In the genomic region with DNA sequence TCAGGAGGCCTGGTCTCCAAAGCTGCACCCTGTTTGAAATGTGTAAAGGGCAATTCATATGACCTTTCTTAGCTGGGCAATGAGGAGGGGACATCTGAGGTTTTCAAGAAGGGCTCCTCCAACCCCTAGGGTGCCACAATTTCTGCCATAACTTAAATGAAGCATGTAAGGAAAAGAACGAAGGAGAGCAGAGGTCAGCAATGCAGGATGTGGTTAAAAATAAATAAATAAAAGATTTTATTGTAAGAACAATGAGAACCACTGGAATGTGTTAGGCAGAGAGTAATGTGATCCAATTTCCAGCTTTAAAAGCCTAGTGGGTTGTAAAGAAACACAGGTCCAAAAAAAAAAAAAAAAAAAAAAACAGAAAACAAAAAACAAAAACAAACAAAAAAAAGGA, we compare ENCODE assay signal across 14 cellular contexts.
DNase-seq lines count a peak whose midpoint lies in the region; ATAC-seq, FAIRE-seq and TF ChIP-seq lines count a peak whose summit lies in the region.
"Had no signal": no experiment of that assay in that cellular context is flagged by ENCODE, and none has a peak within 500 bp of the region (broad histone marks: within the 10 kb centered on the region; RNA-seq: fewer than 3 reads in every experiment).

No MANE protein-coding gene starts in this region.

- dilution Hi-C loops in keratinocyte (cut with MboI; ENCODE audit: extremely low pct_ligation_motif_present, low sequenced_read_pairs) = no loop called here

- H3K27me3 ChIP-seq in brain microvascular endothelial cell (replicated peaks) (no peaks in the 10 kb centered on the region), keratinocyte (ENCODE audit: control insufficient read depth, extremely low read depth, insufficient read depth, low read length) (no peaks in the 10 kb centered on the region), aorta (ENCODE audit: control insufficient read depth in 1 of 2, insufficient read depth in 2 of 2, low read length in 1 of 2) (no peaks in the 10 kb centered on the region)
- H3K27me3 ChIP-seq: BE2C had no signal

- intact Hi-C loops in aorta (cut with DNase I) = no loop called here

- H3K9ac ChIP-seq in keratinocyte (ENCODE audit: control insufficient read depth, extremely low read depth, insufficient read depth, low read length) = no peak overlapping the region

- peaks cover 25% of the 10 kb centered on the region for H3K4me1 ChIP-seq in keratinocyte (ENCODE audit: control insufficient read depth, extremely low read depth, insufficient read depth, low read length)
- no peaks in the 10 kb centered on the region for H3K4me1 ChIP-seq in aorta (ENCODE audit: control insufficient read depth in 1 of 2, insufficient read depth in 2 of 2, low read length in 2 of 2)
- H3K4me1 ChIP-seq: BE2C had no signal

- no peaks in the 10 kb centered on the region for H3K36me3 ChIP-seq in brain microvascular endothelial cell (replicated peaks)
- H3K36me3 ChIP-seq in keratinocyte (ENCODE audit: control insufficient read depth in 2 of 2, extremely low read depth in 1 of 2, insufficient read depth in 2 of 2, low read length in 2 of 2) = no peaks in the 10 kb centered on the region
- H3K36me3 ChIP-seq in aorta (ENCODE audit: control insufficient read depth in 1 of 2, insufficient read depth in 2 of 2, low read length in 1 of 2) = no peaks in the 10 kb centered on the region
- H3K36me3 ChIP-seq: BE2C had no signal

- WGBS in aorta, 2 donors = 42 to 46% methylated on average over 1 of the region's 1 CpG

- no peaks in the 10 kb centered on the region for H4K20me1 ChIP-seq in keratinocyte (ENCODE audit: control insufficient read depth, extremely low read depth, insufficient read depth, low read length)

- H3K4me3 ChIP-seq in brain microvascular endothelial cell (ENCODE audit: low read depth, low read length) (no peak overlapping the region), keratinocyte (ENCODE audit: control insufficient read depth in 2 of 3, extremely low read depth in 1 of 3, insufficient read depth in 2 of 3, low read depth in 1 of 3, low read length in 3 of 3) (no peak overlapping the region), aorta (ENCODE audit: low read length in 2 of 2) (no peak overlapping the region)

- no peak for ATAC-seq in aorta (ENCODE audit: low FRiP score)

- H3K9me1 ChIP-seq in keratinocyte (ENCODE audit: control insufficient read depth, extremely low read depth, insufficient read depth, low read length) = no peaks in the 10 kb centered on the region

- peak; percentile 29 for FAIRE-seq in keratinocyte (lab: Jason Lieb, UNC)
- FAIRE-seq: kidney had no signal

- TF ChIP-seq CTCF in brain microvascular endothelial cell (IDR thresholded peaks at IDR 0.05; ENCODE audit: low read depth, low read length, missing control alignments) (no peak), keratinocyte (optimal IDR thresholded peaks at IDR 0.05 in 1 of 3, IDR thresholded peaks at IDR 0.05 in 1 of 3, conservative IDR thresholded peaks at IDR 0.05 in 1 of 3; ENCODE audit: extremely low read depth in 1 of 3, insufficient read depth in 2 of 3, low read length in 3 of 3) (no peak)

- H3K4me2 ChIP-seq in keratinocyte (ENCODE audit: control insufficient read depth, extremely low read depth, insufficient read depth, low read depth, low read length) = peak overlapping the region; percentile 89

- DNase-seq in AG08396 (ENCODE audit: low spot score) (peak; percentile 45), brain microvascular endothelial cell (peak; percentile 57), keratinocyte (ENCODE audit: low read depth, low spot score) (no peak), aorta (no peak), NCI-H446 (lab: John Stamatoyannopoulos, UW) (no peak), GM19238 (ENCODE audit: insufficient read length, low spot score) (no peak), SIG-M5 treated with dmso at 0.1 percent for 504 hours (lab: John Stamatoyannopoulos, UW; ENCODE audit: unreplicated experiment) (no peak)
- DNase-seq: BE2C; kidney; NCI-H1105 treated with DMSO at 0.1 percent for 48 hours; NCI-H69; occipital lobe; stimulated activated CD4-positive, alpha-beta T cell treated with anti-CD3 and anti-CD28 coated beads, Interleukin-4, amount 100 ng/mL, for 4 hours had no signal

- H3K79me2 ChIP-seq in keratinocyte (ENCODE audit: control insufficient read depth, insufficient read depth, low read length) = no peaks in the 10 kb centered on the region

- H3K27ac ChIP-seq in brain microvascular endothelial cell (no peak overlapping the region), keratinocyte (ENCODE audit: control insufficient read depth, insufficient read depth, low read length) (peak overlapping the region; percentile 80), aorta (ENCODE audit: low read depth in 1 of 2, low read length in 2 of 2) (no peak overlapping the region)

- peak; percentile 78; the same call in 1 of the 2 replicates for TF ChIP-seq EP300 in Ishikawa (IDR thresholded peaks at IDR 0.05; ENCODE audit: borderline replicate concordance)

- in situ Hi-C loops in brain microvascular endothelial cell (cut with HindIII; ENCODE audit: low pct_ligation_motif_present, low sequenced_read_pairs) = no loop called here

- no peak overlapping the region for H2AFZ ChIP-seq in keratinocyte (ENCODE audit: control insufficient read depth, low read length)

- H3K9me3 ChIP-seq in keratinocyte (ENCODE audit: control insufficient read depth, low read depth, low read length) = no peaks in the 10 kb centered on the region
- H3K9me3 ChIP-seq in aorta (ENCODE audit: control insufficient read depth, low read length) = no peaks in the 10 kb centered on the region
- H3K9me3 ChIP-seq: BE2C had no signal

- TF ChIP-seq RAD21 in Ishikawa (IDR thresholded peaks at IDR 0.05; ENCODE audit: low read depth) = no peak

TF ChIP-seq in Ishikawa, 13 proteins besides CTCF, POLR2A, EP300 and RAD21:
- TF ChIP-seq FOXM1 (IDR thresholded peaks at IDR 0.05; ENCODE audit: borderline replicate concordance, low read depth) = peak; percentile 78; the same call in 1 of the 2 replicates
- TF ChIP-seq TEAD4 (IDR thresholded peaks at IDR 0.05) = peak; percentile 80
- peak; percentile 49; the same call in 1 of the 2 replicates for TF ChIP-seq NFIC (IDR thresholded peaks at IDR 0.05)
- no peak for TF ChIP-seq EGR1 (IDR thresholded peaks at IDR 0.05)
- TF ChIP-seq, protein P1, sequence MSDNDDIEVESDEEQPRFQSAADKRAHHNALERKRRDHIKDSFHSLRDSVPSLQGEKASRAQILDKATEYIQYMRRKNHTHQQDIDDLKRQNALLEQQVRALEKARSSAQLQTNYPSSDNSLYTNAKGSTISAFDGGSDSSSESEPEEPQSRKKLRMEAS (IDR thresholded peaks at IDR 0.05) = peak; percentile 49; the same call in 1 of the 2 replicates
- TF ChIP-seq, protein P2, sequence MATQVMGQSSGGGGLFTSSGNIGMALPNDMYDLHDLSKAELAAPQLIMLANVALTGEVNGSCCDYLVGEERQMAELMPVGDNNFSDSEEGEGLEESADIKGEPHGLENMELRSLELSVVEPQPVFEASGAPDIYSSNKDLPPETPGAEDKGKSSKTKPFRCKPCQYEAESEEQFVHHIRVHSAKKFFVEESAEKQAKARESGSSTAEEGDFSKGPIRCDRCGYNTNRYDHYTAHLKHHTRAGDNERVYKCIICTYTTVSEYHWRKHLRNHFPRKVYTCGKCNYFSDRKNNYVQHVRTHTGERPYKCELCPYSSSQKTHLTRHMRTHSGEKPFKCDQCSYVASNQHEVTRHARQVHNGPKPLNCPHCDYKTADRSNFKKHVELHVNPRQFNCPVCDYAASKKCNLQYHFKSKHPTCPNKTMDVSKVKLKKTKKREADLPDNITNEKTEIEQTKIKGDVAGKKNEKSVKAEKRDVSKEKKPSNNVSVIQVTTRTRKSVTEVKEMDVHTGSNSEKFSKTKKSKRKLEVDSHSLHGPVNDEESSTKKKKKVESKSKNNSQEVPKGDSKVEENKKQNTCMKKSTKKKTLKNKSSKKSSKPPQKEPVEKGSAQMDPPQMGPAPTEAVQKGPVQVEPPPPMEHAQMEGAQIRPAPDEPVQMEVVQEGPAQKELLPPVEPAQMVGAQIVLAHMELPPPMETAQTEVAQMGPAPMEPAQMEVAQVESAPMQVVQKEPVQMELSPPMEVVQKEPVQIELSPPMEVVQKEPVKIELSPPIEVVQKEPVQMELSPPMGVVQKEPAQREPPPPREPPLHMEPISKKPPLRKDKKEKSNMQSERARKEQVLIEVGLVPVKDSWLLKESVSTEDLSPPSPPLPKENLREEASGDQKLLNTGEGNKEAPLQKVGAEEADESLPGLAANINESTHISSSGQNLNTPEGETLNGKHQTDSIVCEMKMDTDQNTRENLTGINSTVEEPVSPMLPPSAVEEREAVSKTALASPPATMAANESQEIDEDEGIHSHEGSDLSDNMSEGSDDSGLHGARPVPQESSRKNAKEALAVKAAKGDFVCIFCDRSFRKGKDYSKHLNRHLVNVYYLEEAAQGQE (IDR thresholded peaks at IDR 0.05; ENCODE audit: low read depth) = no peak
- peak; percentile 62 for TF ChIP-seq TCF12 (IDR thresholded peaks at IDR 0.05; ENCODE audit: low read depth)

Comparison
In these comparisons a context has a peak if more than half of its experiments do, and no peak if none do; other contexts are left out.
1. DNase-seq: peak in AG08396 (single experiment) and brain microvascular endothelial cell (single experiment); none in keratinocyte (single experiment), aorta (0 of 2), NCI-H446 (0 of 2), GM19238 (single experiment) and SIG-M5 treated with dmso at 0.1 percent for 504 hours (single experiment).